In genomic region chr20:63538204-63539091, GRCh38 we compare ENCODE assay signal across 6 cellular contexts. TPM values are rescaled to one million over a fixed set of nuclear protein-coding genes. Genes with fewer than 3 reads are reported as not detected.
DNase-seq lines count a peak whose midpoint lies in the region; ATAC-seq lines count a peak whose summit lies in the region.

No MANE protein-coding gene starts in this region.

- H3K4me3 ChIP-seq in mesodermal cell (ENCODE audit: extremely low read depth, insufficient read depth, low read length, poor library complexity, severe bottlenecking), result peak overlapping the region; percentile 19

- peak in 1 of 2 donors; percentile 7 for ATAC-seq in activated T-cell treated with anti-CD3 and anti-CD28 coated beads, Interleukin-2, amount 50 U/mL, for 4 hours
- ATAC-seq in activated T-helper 17 cell treated with anti-CD3 and anti-CD28 coated beads, Interleukin-2, amount 50 U/mL, for 72 hours (replicated peaks), result peak; percentile 8

- 80 to 88% methylated on average over 13 of the region's 27 CpGs for WGBS in mesodermal cell (ENCODE audit: insufficient coverage in 2 of 2), 2 experiments

- H3K4me3 Mint-ChIP-seq in activated T-cell treated with anti-CD3 and anti-CD28 coated beads, Interleukin-2, amount 50 U/mL, for 4 hours, result peak overlapping the region; percentile 64
- peak overlapping the region; percentile 67 for H3K4me3 Mint-ChIP-seq in activated T-helper 17 cell treated with anti-CD3 and anti-CD28 coated beads, Interleukin-2, amount 50 U/mL, for 72 hours

- peak overlapping the region; percentile 86 for H3K27ac Mint-ChIP-seq in activated T-helper 17 cell treated with anti-CD3 and anti-CD28 coated beads, Interleukin-2, amount 50 U/mL, for 72 hours

- H3K4me1 ChIP-seq in mesodermal cell (ENCODE audit: control insufficient read depth, insufficient read depth, low read length, poor library complexity, severe bottlenecking), result peaks cover 8% of the 10 kb centered on the region

- no peak overlapping the region for H3K27ac ChIP-seq in mesodermal cell (ENCODE audit: low read depth, low read length, severe bottlenecking)

- no peaks in the 10 kb centered on the region for H3K9me3 ChIP-seq in mesodermal cell (ENCODE audit: control insufficient read depth, low read length)

- no peak for DNase-seq in activated T-cell treated with anti-CD3 and anti-CD28 coated beads, Interleukin-2, amount 50 U/mL, for 4 hours
- no peak for DNase-seq in activated T-cell treated with anti-CD3 and anti-CD28 coated beads for 4 hours
- DNase-seq in D341Med (ENCODE audit: low spot score), result no peak
- no peak for DNase-seq in DMS 273 (lab: John Stamatoyannopoulos, UW; ENCODE audit: unreplicated experiment)

- peaks cover 13% of the 10 kb centered on the region for H3K4me1 Mint-ChIP-seq in activated T-cell treated with anti-CD3 and anti-CD28 coated beads, Interleukin-2, amount 50 U/mL, for 4 hours (ENCODE audit: low read depth)
- no peaks in the 10 kb centered on the region for H3K4me1 Mint-ChIP-seq in activated T-helper 17 cell treated with anti-CD3 and anti-CD28 coated beads, Interleukin-2, amount 50 U/mL, for 72 hours

- no peaks in the 10 kb centered on the region for H3K36me3 ChIP-seq in mesodermal cell (ENCODE audit: control insufficient read depth, insufficient read depth, low read length)

- no peaks in the 10 kb centered on the region for H3K9me3 Mint-ChIP-seq in activated T-cell treated with anti-CD3 and anti-CD28 coated beads, Interleukin-2, amount 50 U/mL, for 4 hours
- H3K9me3 Mint-ChIP-seq in activated T-helper 17 cell treated with anti-CD3 and anti-CD28 coated beads, Interleukin-2, amount 50 U/mL, for 72 hours, result no peaks in the 10 kb centered on the region

- H3K36me3 Mint-ChIP-seq in activated T-cell treated with anti-CD3 and anti-CD28 coated beads, Interleukin-2, amount 50 U/mL, for 4 hours (ENCODE audit: insufficient read depth), result no peaks in the 10 kb centered on the region
- H3K36me3 Mint-ChIP-seq in activated T-helper 17 cell treated with anti-CD3 and anti-CD28 coated beads, Interleukin-2, amount 50 U/mL, for 72 hours (ENCODE audit: low read depth), result no peaks in the 10 kb centered on the region

- no peaks in the 10 kb centered on the region for H3K27me3 Mint-ChIP-seq in activated T-cell treated with anti-CD3 and anti-CD28 coated beads, Interleukin-2, amount 50 U/mL, for 4 hours (ENCODE audit: low read depth)
- H3K27me3 Mint-ChIP-seq in activated T-helper 17 cell treated with anti-CD3 and anti-CD28 coated beads, Interleukin-2, amount 50 U/mL, for 72 hours, result no peaks in the 10 kb centered on the region

RNA-seq across cellular contexts. Expression of gene PTK6, which starts 1.3 kb away (rescaled TPM):
- under 1 TPM; 0.13 to 0.21 (median 0.16) TPM for total RNA-seq in activated T-cell treated with anti-CD3 and anti-CD28 coated beads, Interleukin-2, amount 50 U/mL, for 4 hours
- total RNA-seq in activated T-helper 17 cell treated with anti-CD3 and anti-CD28 coated beads, Interleukin-2, amount 50 U/mL, for 72 hours, result 1 to 10 TPM in 1 of 2 donors, under 1 TPM in 1; 0.69 to 1.9 TPM
- not detected for polyA plus RNA-seq in mesodermal cell (2013, experiment 1 of 2)
- not detected for polyA plus RNA-seq in mesodermal cell (2013, experiment 2 of 2)

RNA-seq across cellular contexts. Expression of gene SRMS, which starts 9.1 kb away (rescaled TPM):
- not detected for total RNA-seq in activated T-cell treated with anti-CD3 and anti-CD28 coated beads, Interleukin-2, amount 50 U/mL, for 4 hours
- not detected for total RNA-seq in activated T-helper 17 cell treated with anti-CD3 and anti-CD28 coated beads, Interleukin-2, amount 50 U/mL, for 72 hours
- not detected for polyA plus RNA-seq in mesodermal cell (2013, experiment 1 of 2)
- not detected for polyA plus RNA-seq in mesodermal cell (2013, experiment 2 of 2)

RNA-seq across cellular contexts. Expression of gene FNDC11, which starts 15.5 kb away (rescaled TPM):
- under 1 TPM; 0.13 to 0.19 (median 0.18) TPM for total RNA-seq in activated T-cell treated with anti-CD3 and anti-CD28 coated beads, Interleukin-2, amount 50 U/mL, for 4 hours
- total RNA-seq in activated T-helper 17 cell treated with anti-CD3 and anti-CD28 coated beads, Interleukin-2, amount 50 U/mL, for 72 hours, result under 1 TPM in 1 of 2 donors, not detected in 1; 0.40 TPM
- 3.6 TPM for polyA plus RNA-seq in mesodermal cell (2013, experiment 1 of 2)
- polyA plus RNA-seq in mesodermal cell (2013, experiment 2 of 2), result 4.1 TPM

RNA-seq across cellular contexts. Expression of gene PPDPF, which starts 17.9 kb away (rescaled TPM):
- 100 to 1,000 TPM; 137 to 171 (median 165) TPM for total RNA-seq in activated T-cell treated with anti-CD3 and anti-CD28 coated beads, Interleukin-2, amount 50 U/mL, for 4 hours
- total RNA-seq in activated T-helper 17 cell treated with anti-CD3 and anti-CD28 coated beads, Interleukin-2, amount 50 U/mL, for 72 hours, result 10 to 100 TPM; 65.5 to 87.5 TPM
- 264 TPM for polyA plus RNA-seq in mesodermal cell (2013, experiment 1 of 2)
- polyA plus RNA-seq in mesodermal cell (2013, experiment 2 of 2), result 214 TPM

RNA-seq across cellular contexts. Expression of gene HELZ2, which starts 35.6 kb away (rescaled TPM):
- total RNA-seq in activated T-cell treated with anti-CD3 and anti-CD28 coated beads, Interleukin-2, amount 50 U/mL, for 4 hours, result 10 to 100 TPM in 1 of 3 donors, 1 to 10 TPM in 2; 7.4 to 11.9 (median 7.8) TPM
- 10 to 100 TPM in 1 of 2 donors, 1 to 10 TPM in 1; 8.2 to 12.6 TPM for total RNA-seq in activated T-helper 17 cell treated with anti-CD3 and anti-CD28 coated beads, Interleukin-2, amount 50 U/mL, for 72 hours
- 21.1 TPM for polyA plus RNA-seq in mesodermal cell (2013, experiment 1 of 2)
- 14.2 TPM for polyA plus RNA-seq in mesodermal cell (2013, experiment 2 of 2)
